Comparison of ENCODE assay signal across 18 cellular contexts in genomic region chr3:155847993-155848392, GRCh38. TPM values are rescaled to one million over a fixed set of nuclear protein-coding genes. Genes with fewer than 3 reads are reported as not detected.
A peak's percentile ranks its signal among the peaks of the same experiment; 100 is the strongest.
DNase-seq lines count a peak whose midpoint lies in the region; ATAC-seq and TF ChIP-seq lines count a peak whose summit lies in the region.
"Had no signal": no experiment of that assay in that cellular context is flagged by ENCODE, and none has a peak within 500 bp of the region (broad histone marks: within the 10 kb centered on the region; RNA-seq: fewer than 3 reads in every experiment).

No MANE protein-coding gene starts in this region.

- H3K9ac ChIP-seq in BLaER1 (no peak overlapping the region), PC-3 (ENCODE audit: low read length) (no peak overlapping the region)
- H3K9ac ChIP-seq: KMS-11 had no signal

- H3K9me2 ChIP-seq in PC-3 (replicated peaks; ENCODE audit: low read length): no peaks in the 10 kb centered on the region

- H3K4me3 ChIP-seq in BLaER1 (no peak overlapping the region), PC-3 (ENCODE audit: low read length) (no peak overlapping the region), aorta (ENCODE audit: low read length in 2 of 2) (no peak overlapping the region)
- H3K4me3 ChIP-seq: GM23338, Peyer's patch had no signal

- no peaks in the 10 kb centered on the region for H3K9me3 ChIP-seq in BLaER1
- no peaks in the 10 kb centered on the region for H3K9me3 ChIP-seq in PC-3 (ENCODE audit: low read length)
- H3K9me3 ChIP-seq in aorta (ENCODE audit: control insufficient read depth, low read length): no peaks in the 10 kb centered on the region
- H3K9me3 ChIP-seq: Caco-2, Peyer's patch had no signal

- H3K4me3 Mint-ChIP-seq in CD14-positive monocyte: no peak overlapping the region
- H3K4me3 Mint-ChIP-seq in brain: peak overlapping the region in 4 of 5 experiments; percentile 27 to 72 (median 50)
- H3K4me3 Mint-ChIP-seq: GM23338 had no signal

- H2AFZ ChIP-seq in PC-3 (ENCODE audit: low read length): no peak overlapping the region
- H2AFZ ChIP-seq: GM23338 had no signal

- H3K4me1 Mint-ChIP-seq in CD14-positive monocyte: peaks cover 59% of the 10 kb centered on the region
- peaks cover 85% of the 10 kb centered on the region for H3K4me1 Mint-ChIP-seq in brain

- intact Hi-C loops in CD14-positive monocyte (cut with micrococcal nuclease): no loop called here
- intact Hi-C loops in PC-3 (cut with micrococcal nuclease): no loop called here
- intact Hi-C loops in aorta (cut with DNase I): no loop called here

- no peak overlapping the region for H3K27ac ChIP-seq in BLaER1
- no peak overlapping the region for H3K27ac ChIP-seq in PC-3 (ENCODE audit: low read length)
- no peak overlapping the region for H3K27ac ChIP-seq in aorta (ENCODE audit: low read depth in 1 of 2, low read length in 2 of 2)
- H3K27ac ChIP-seq: KMS-11, Peyer's patch had no signal

- 95 to 99% methylated on average over 3 of the region's 3 CpGs for WGBS in aorta, 2 donors

- H4K20me1 ChIP-seq in BLaER1 (peaks cover 87% of the 10 kb centered on the region), PC-3 (ENCODE audit: low read length) (peaks cover 4% of the 10 kb centered on the region)

- TF ChIP-seq CTCF in CD14-positive monocyte (IDR thresholded peaks at IDR 0.05): no peak
- no peak for TF ChIP-seq CTCF in PC-3 (conservative IDR thresholded peaks at IDR 0.05; ENCODE audit: low read depth, low read length)
- TF ChIP-seq CTCF in brain (conservative IDR thresholded peaks at IDR 0.05): no peak

- H3F3A ChIP-seq in PC-3 (ENCODE audit: low read length, unreplicated experiment): no peaks in the 10 kb centered on the region

- H3K9me3 Mint-ChIP-seq in CD14-positive monocyte: no peaks in the 10 kb centered on the region
- H3K9me3 Mint-ChIP-seq in brain: no peaks in the 10 kb centered on the region
- H3K9me3 Mint-ChIP-seq: GM23338 had no signal

- no peaks in the 10 kb centered on the region for H3K27me3 Mint-ChIP-seq in CD14-positive monocyte (ENCODE audit: low read depth in 3 of 3)
- H3K27me3 Mint-ChIP-seq in brain: peaks cover 2% of the 10 kb centered on the region

- BruUV-seq in PC-3 (replicated peaks; lab: Mats Ljungman, UMichigan): no TSS peak

- H3K36me3 ChIP-seq in BLaER1 (peaks cover 33% of the 10 kb centered on the region), PC-3 (ENCODE audit: low read depth, low read length) (no peaks in the 10 kb centered on the region), aorta (ENCODE audit: control insufficient read depth in 1 of 2, insufficient read depth in 2 of 2, low read length in 1 of 2) (peaks cover 0 to 2% of the 10 kb centered on the region in 2 donors)
- H3K36me3 ChIP-seq: Peyer's patch had no signal

- POLR2A ChIA-PET in PC-3 (lab: Charles Lee; ENCODE audit: unreplicated experiment): no interaction called here

- H3K27me3 ChIP-seq in BLaER1 (no peaks in the 10 kb centered on the region), PC-3 (ENCODE audit: low read length) (no peaks in the 10 kb centered on the region), aorta (ENCODE audit: control insufficient read depth in 1 of 2, insufficient read depth in 2 of 2, low read length in 1 of 2) (no peaks in the 10 kb centered on the region)
- H3K27me3 ChIP-seq: Peyer's patch had no signal

- ATAC-seq in PC-3 (no peak), aorta (ENCODE audit: low FRiP score) (no peak)
- ATAC-seq: GM23338, SK-N-SH treated with all-trans-retinoic acid at 6 μM for 48 hours had no signal

- peaks cover 55% of the 10 kb centered on the region for H3K4me1 ChIP-seq in BLaER1
- H3K4me1 ChIP-seq in PC-3 (ENCODE audit: insufficient read depth, low read length): peaks cover 5% of the 10 kb centered on the region; the same call in 1 of the 2 replicates
- peaks cover 0 to 18% of the 10 kb centered on the region in 2 donors for H3K4me1 ChIP-seq in aorta (ENCODE audit: control insufficient read depth in 1 of 2, insufficient read depth in 2 of 2, low read length in 2 of 2)

- peak overlapping the region in 4 of 7 donors; percentile 4 to 42 (median 20) for H3K27ac Mint-ChIP-seq in CD14-positive monocyte
- no peak overlapping the region for H3K27ac Mint-ChIP-seq in brain
- H3K27ac Mint-ChIP-seq: GM23338 had no signal

- peaks cover 82% of the 10 kb centered on the region for H3K79me2 ChIP-seq in PC-3 (ENCODE audit: low read length)

- no peak for DNase-seq in CD14-positive monocyte (ENCODE audit: low spot score)
- no peak for DNase-seq in PC-3
- DNase-seq in Ammon's horn (ENCODE audit: low spot score): no peak
- DNase-seq in stimulated activated CD4-positive, alpha-beta T cell treated with anti-CD3 and anti-CD28 coated beads, Interleukin-4, amount 100 ng/mL, for 4 hours: no peak
- no peak for DNase-seq in aorta
- DNase-seq: Caco-2, DMS53, MM.1S, NCI-H1930, NCI-H2171 treated with DMSO at 0.1 percent for 48 hours, NCI-H774, Peyer's patch, Right ventricle myocardium superior had no signal

- CTCF ChIA-PET in PC-3 (lab: Charles Lee): no interaction called here

- peaks cover 6 to 29% of the 10 kb centered on the region in 2 donors for H3K36me3 Mint-ChIP-seq in CD14-positive monocyte
- peaks cover 42% of the 10 kb centered on the region for H3K36me3 Mint-ChIP-seq in brain

- H3K4me2 ChIP-seq in BLaER1: peak overlapping the region; percentile 5; the same call in 1 of the 2 replicates
- H3K4me2 ChIP-seq in PC-3 (ENCODE audit: low read length): 0 out of 2 replicates have a peak overlapping the region, but pooled peaks have one; percentile 10
- H3K4me2 ChIP-seq: GM23338, KMS-11 had no signal

RNA-seq across cellular contexts. Expression of gene SLC33A1, which starts 6.2 kb away (rescaled TPM):
- polyA plus RNA-seq in CD14-positive monocyte (10 to 100 TPM; 15.0 to 19.1 TPM), brain (ENCODE audit: insufficient read depth, low read depth, low replicate concordance) (16.3 TPM), aorta (10 to 100 TPM in 1 of 2 donors, 1 to 10 TPM in 1; 3.4 to 13.4 TPM)
- total RNA-seq in PC-3 (2014; rRNA removed) (32.3 and 32.9 TPM in 2 replicates), aorta (10 to 100 TPM; 27.1 to 28.5 TPM)

RNA-seq across cellular contexts. Expression of gene GMPS, which starts 22.5 kb away (rescaled TPM):
- polyA plus RNA-seq in CD14-positive monocyte (10 to 100 TPM; 27.4 to 43.4 TPM), brain (ENCODE audit: insufficient read depth, low read depth, low replicate concordance) (61.0 TPM), aorta (10 to 100 TPM; 14.9 to 21.8 TPM)
- total RNA-seq in PC-3 (2014; rRNA removed) (42.2 and 43.3 TPM in 2 replicates), aorta (10 to 100 TPM; 40.2 to 43.2 TPM)

RNA-seq across cellular contexts. Expression of gene C3orf33, which starts 41.9 kb away (rescaled TPM):
- polyA plus RNA-seq in CD14-positive monocyte: under 1 TPM; 0.34 to 0.97 TPM
- 3.5 and 3.6 TPM in 2 replicates for total RNA-seq in PC-3 (2014; rRNA removed)
- polyA plus RNA-seq in brain (ENCODE audit: insufficient read depth, low read depth, low replicate concordance): 1.8 TPM
- total RNA-seq in aorta: 1 to 10 TPM; 1.9 to 2.2 TPM
- polyA plus RNA-seq in aorta: 1 to 10 TPM in 1 of 2 donors, under 1 TPM in 1; 0.50 to 5.2 TPM

Comparison
In these comparisons a context has a peak if more than half of its experiments do, and no peak if none do; other contexts are left out.
1. H3K27ac Mint-ChIP-seq: peak in CD14-positive monocyte (4 of 7); none in brain (0 of 5).
2. H3K4me3 Mint-ChIP-seq: peak in brain (4 of 5); none in CD14-positive monocyte (0 of 2).